In the genomic region with DNA sequence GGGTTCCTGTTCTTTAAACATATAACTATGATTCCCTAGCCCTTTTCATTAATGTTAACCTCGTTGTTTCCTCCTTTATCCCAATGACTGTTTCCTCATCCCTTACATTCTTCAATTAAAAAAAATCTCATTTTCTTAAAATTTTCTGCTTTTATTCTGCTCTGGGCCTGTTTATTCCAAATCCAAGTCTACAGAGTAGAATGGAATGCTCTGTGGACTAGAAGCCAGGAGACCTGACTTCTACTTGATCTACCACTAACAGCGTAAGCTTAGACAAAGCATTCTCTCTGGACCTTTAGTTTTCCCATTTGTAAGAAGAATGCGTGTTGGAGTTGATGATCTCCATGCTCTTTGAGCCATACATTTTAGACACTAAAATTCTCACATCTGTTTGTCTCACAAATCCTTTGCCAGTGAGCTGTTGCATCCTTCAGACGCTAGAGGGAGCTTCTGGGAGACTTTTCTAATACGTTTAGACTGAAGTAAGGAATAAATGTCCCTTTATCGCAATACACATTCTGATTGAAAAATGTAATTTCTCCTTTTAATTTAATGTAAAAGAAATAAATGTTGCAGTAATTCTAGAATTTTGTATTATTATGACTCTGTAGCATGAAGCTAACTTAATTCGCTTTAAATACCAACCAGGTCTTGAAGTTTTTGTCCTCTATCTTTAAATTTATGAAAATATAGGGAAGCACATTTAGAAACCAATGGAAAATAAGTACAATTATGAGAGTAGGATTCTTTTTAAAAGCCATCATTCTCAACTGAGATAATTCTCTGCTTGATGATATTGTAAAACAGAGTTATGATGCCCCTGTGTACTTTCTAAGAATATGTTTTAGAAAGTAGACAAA, we compare ENCODE assay signal across 8 cellular contexts. TPM values are rescaled to one million over a fixed set of nuclear protein-coding genes. Genes with fewer than 3 reads are reported as not detected.
DNase-seq lines count a peak whose midpoint lies in the region; ATAC-seq and TF ChIP-seq lines count a peak whose summit lies in the region.

No MANE protein-coding gene starts in this region.

- no peaks in the 10 kb centered on the region for H4K20me1 ChIP-seq in OCI-LY3 (ENCODE audit: insufficient read depth, low read length)

- no peak for TF ChIP-seq EP300 in Ishikawa (IDR thresholded peaks at IDR 0.05; ENCODE audit: borderline replicate concordance)

- H3K27me3 ChIP-seq in OCI-LY3 (ENCODE audit: low read depth, low read length): no peaks in the 10 kb centered on the region
- no peaks in the 10 kb centered on the region for H3K27me3 ChIP-seq in lower lobe of right lung (ENCODE audit: low read depth)
- H3K27me3 ChIP-seq in upper lobe of right lung: no peaks in the 10 kb centered on the region

- ATAC-seq in GM21737 (IDR thresholded peaks at IDR 0.05; ENCODE audit: unreplicated experiment) (peak; percentile 73), lower lobe of right lung (peak in 1 of 2 donors; percentile 59), upper lobe of right lung (peak; percentile 68)

- 0 out of 2 replicates have a peak overlapping the region, but pooled peaks have one; percentile 8 for H2AFZ ChIP-seq in OCI-LY3 (ENCODE audit: low read depth, low read length)

- no peaks in the 10 kb centered on the region for H3K4me1 Mint-ChIP-seq in chondrocyte (ENCODE audit: low read depth)

- H3K79me2 ChIP-seq in OCI-LY3 (ENCODE audit: low read length): no peaks in the 10 kb centered on the region

- TF ChIP-seq RAD21 in Ishikawa (IDR thresholded peaks at IDR 0.05; ENCODE audit: low read depth): peak; percentile 74

- intact Hi-C loops in lower lobe of right lung (cut with DNase I): no loop called here
- intact Hi-C loops in upper lobe of right lung (cut with DNase I): no loop called here

- H3K9me3 Mint-ChIP-seq in chondrocyte (ENCODE audit: low read depth): no peaks in the 10 kb centered on the region

- TF ChIP-seq CTCF in OCI-LY3 (IDR thresholded peaks at IDR 0.05; ENCODE audit: low read depth, low read length) (peak; percentile 93), chondrocyte (IDR thresholded peaks at IDR 0.05) (peak; percentile 95), lower lobe of right lung (IDR thresholded peaks at IDR 0.05) (peak; percentile 87), upper lobe of right lung (IDR thresholded peaks at IDR 0.05) (peak; percentile 88)

- H3K9ac ChIP-seq in OCI-LY3 (ENCODE audit: low read length): no peak overlapping the region

- H3K36me3 ChIP-seq in OCI-LY3 (replicated peaks; ENCODE audit: low read depth, low read length) (no peaks in the 10 kb centered on the region), lower lobe of right lung (no peaks in the 10 kb centered on the region), upper lobe of right lung (no peaks in the 10 kb centered on the region)

- H3K36me3 Mint-ChIP-seq in chondrocyte (ENCODE audit: low read depth): no peaks in the 10 kb centered on the region

- no peak overlapping the region for H3K27ac ChIP-seq in OCI-LY3 (ENCODE audit: low read length)
- H3K27ac ChIP-seq in lower lobe of right lung: no peak overlapping the region
- H3K27ac ChIP-seq in upper lobe of right lung: no peak overlapping the region

- no peak overlapping the region for H3K4me3 Mint-ChIP-seq in chondrocyte (ENCODE audit: unreplicated experiment)

- peaks cover 30% of the 10 kb centered on the region for H3K27me3 Mint-ChIP-seq in chondrocyte (ENCODE audit: low read depth)

- H3K4me3 ChIP-seq in OCI-LY3 (ENCODE audit: low read length): 0 out of 2 replicates have a peak overlapping the region, but pooled peaks have one; percentile 13
- no peak overlapping the region for H3K4me3 ChIP-seq in lower lobe of right lung
- H3K4me3 ChIP-seq in upper lobe of right lung: no peak overlapping the region

- H3K4me2 ChIP-seq in OCI-LY3 (ENCODE audit: low read length): peak overlapping the region; percentile 47

- H3K4me1 ChIP-seq in OCI-LY3 (ENCODE audit: low read length): peaks cover 28% of the 10 kb centered on the region
- no peaks in the 10 kb centered on the region for H3K4me1 ChIP-seq in lower lobe of right lung
- H3K4me1 ChIP-seq in upper lobe of right lung: no peaks in the 10 kb centered on the region

- H3K27ac Mint-ChIP-seq in chondrocyte (ENCODE audit: unreplicated experiment): no peak overlapping the region

- peak; percentile 12 for DNase-seq in activated naive CD4-positive, alpha-beta T cell treated with Interleukin-2 at 50 U/mL for 16 hours
- DNase-seq in activated naive CD4-positive, alpha-beta T cell (lab: John Stamatoyannopoulos, UW): no peak
- DNase-seq in chondrocyte (ENCODE audit: low spot score): no peak
- DNase-seq in lower lobe of right lung: no peak
- no peak for DNase-seq in upper lobe of right lung

- no peaks in the 10 kb centered on the region for H3K9me3 ChIP-seq in OCI-LY3 (ENCODE audit: insufficient read depth, low read length)
- no peaks in the 10 kb centered on the region for H3K9me3 ChIP-seq in lower lobe of right lung
- H3K9me3 ChIP-seq in upper lobe of right lung: no peaks in the 10 kb centered on the region

TF ChIP-seq in Ishikawa, 13 proteins besides CTCF, POLR2A, EP300 and RAD21:
- no peak for TF ChIP-seq EGR1 (IDR thresholded peaks at IDR 0.05)
- TF ChIP-seq FOXM1 (IDR thresholded peaks at IDR 0.05; ENCODE audit: borderline replicate concordance, low read depth): no peak
- no peak for TF ChIP-seq TEAD4 (IDR thresholded peaks at IDR 0.05)
- no peak for TF ChIP-seq ZBTB7A (IDR thresholded peaks at IDR 0.05; ENCODE audit: low read depth)
- TF ChIP-seq CREB1 (IDR thresholded peaks at IDR 0.05; ENCODE audit: low read depth): no peak
- no peak for TF ChIP-seq MAX (IDR thresholded peaks at IDR 0.05)

RNA-seq across cellular contexts. Expression of gene GMNC, which starts 21.7 kb away (rescaled TPM):
- 0.05 to 0.29 TPM in 2 of 3 replicates, not detected in the other for total RNA-seq in chondrocyte
- total RNA-seq in lower lobe of right lung: not detected
- not detected for total RNA-seq in upper lobe of right lung
